23 cellular contexts compared by ENCODE assay signal in genomic region chr2:50963734-50964133, GRCh38.
"Had no signal": no experiment of that assay in that cellular context is flagged by ENCODE, and none has a peak within 500 bp of the region (broad histone marks: within the 10 kb centered on the region; RNA-seq: fewer than 3 reads in every experiment).

No MANE protein-coding gene starts in this region.

- H3K4me3 ChIP-seq: K562, PC-9, Peyer's patch, SJCRH30 had no signal

- H3K27me3 ChIP-seq: Peyer's patch had no signal

- H3K9me3 ChIP-seq: Peyer's patch, SJCRH30 had no signal

- H3K9ac ChIP-seq: KMS-11 had no signal

- H3K27ac ChIP-seq: KMS-11, PC-9, Peyer's patch, SJCRH30 had no signal

- DNase-seq: Kasumi-1, MV-4-11, NCI-H1048, NCI-H1105, NCI-H1417 treated with DMSO at 0.1 percent for 48 hours, NCI-H146, NCI-H1694 treated with DMSO at 0.1 percent for 48 hours, NCI-H1930, NCI-H2081, NCI-H2107, NCI-H226, NCI-H524, NCI-H526 treated with DMSO at 0.1 percent for 48 hours, NCI-H774, PC-9, Peyer's patch, SHP77 treated with DMSO at 0.1 percent for 48 hours, SJCRH30, T-helper 1 cell had no signal

- FAIRE-seq: K562 had no signal

- H3K4me2 ChIP-seq: KMS-11, PC-9 had no signal

- H3K4me1 ChIP-seq: Peyer's patch, SJCRH30 had no signal

- ATAC-seq: K562, Right ventricle myocardium inferior, SK-N-SH treated with all-trans-retinoic acid at 6 μM for 48 hours had no signal

- H2AFZ ChIP-seq: PC-9 had no signal

- H3K36me3 ChIP-seq: Peyer's patch, SJCRH30 had no signal
